8 cellular contexts compared by ENCODE assay signal in genomic region chr10:28302012-28302667, GRCh38. TPM values are rescaled to one million over a fixed set of nuclear protein-coding genes. Genes with fewer than 3 reads are reported as not detected.
DNase-seq lines count a peak whose midpoint lies in the region; ATAC-seq and TF ChIP-seq lines count a peak whose summit lies in the region.

No MANE protein-coding gene starts in this region.

- no peak for ATAC-seq in HG02885 (IDR thresholded peaks at IDR 0.05; ENCODE audit: poor library complexity, unreplicated experiment)
- ATAC-seq in HG02623 (IDR thresholded peaks at IDR 0.05; ENCODE audit: unreplicated experiment): no peak
- no peak for ATAC-seq in HG03025 (IDR thresholded peaks at IDR 0.05; ENCODE audit: low FRiP score, unreplicated experiment)

- H3K4me3 ChIP-seq in AG04450 (ENCODE audit: low read depth, low read length) (peak overlapping the region; percentile 65), H7 (ENCODE audit: insufficient read depth, low read depth, low read length) (peak overlapping the region; percentile 83), SU-DHL-6 (ENCODE audit: insufficient read depth, low read length, poor library complexity, severe bottlenecking) (peak overlapping the region; percentile 83), fibroblast of pulmonary artery (replicated peaks; ENCODE audit: low read depth, low read length) (peak overlapping the region; percentile 57)

- no peaks in the 10 kb centered on the region for H3F3A ChIP-seq in SU-DHL-6 (ENCODE audit: insufficient read depth)

- no peaks in the 10 kb centered on the region for H4K20me1 ChIP-seq in SU-DHL-6 (ENCODE audit: low read depth, low read length)

- H3K36me3 Mint-ChIP-seq in osteocyte (ENCODE audit: unreplicated experiment): peaks cover 4% of the 10 kb centered on the region

- H3K9ac ChIP-seq in SU-DHL-6 (ENCODE audit: low read length): peak overlapping the region; percentile 54

- POLR2A ChIA-PET in AG04450 (lab: Yijun Ruan, JAX): interaction anchor here (1.3 kb wide), 1 partner anchor 32 kb away, joined by 5 read pairs; no protein-coding TSS in a partner anchor

- peak overlapping the region; percentile 91 for H2AFZ ChIP-seq in SU-DHL-6 (ENCODE audit: low read depth, low read length, severe bottlenecking)

- H3K4me1 Mint-ChIP-seq in osteocyte (ENCODE audit: unreplicated experiment): peaks cover 45% of the 10 kb centered on the region

- no peaks in the 10 kb centered on the region for H3K9me3 Mint-ChIP-seq in osteocyte (ENCODE audit: unreplicated experiment)

- no peak for TF ChIP-seq CTCF in AG04450 (IDR thresholded peaks at IDR 0.05; ENCODE audit: low read depth, low read length)
- TF ChIP-seq CTCF in SU-DHL-6 (IDR thresholded peaks at IDR 0.05; ENCODE audit: insufficient read depth, low read length, poor library complexity, severe bottlenecking): no peak
- TF ChIP-seq CTCF in fibroblast of pulmonary artery (IDR thresholded peaks at IDR 0.05; ENCODE audit: low read length, missing control alignments): no peak
- TF ChIP-seq CTCF in osteocyte (IDR thresholded peaks at IDR 0.05): no peak

- no peaks in the 10 kb centered on the region for H3K9me2 ChIP-seq in SU-DHL-6 (replicated peaks; ENCODE audit: insufficient read depth, low read length)

- peak overlapping the region; percentile 91 for H3K4me2 ChIP-seq in SU-DHL-6 (ENCODE audit: low read depth, low read length, poor library complexity, severe bottlenecking)

- H3K27me3 ChIP-seq in AG04450 (ENCODE audit: control insufficient read depth, insufficient read depth, low read length) (peaks cover 37% of the 10 kb centered on the region), H7 (ENCODE audit: control insufficient read depth, insufficient read depth, low read length) (peaks cover 14% of the 10 kb centered on the region), SU-DHL-6 (ENCODE audit: low read length) (no peaks in the 10 kb centered on the region)

- CTCF ChIA-PET in AG04450 (lab: Charles Lee): interaction anchor here (0.6 to 2.8 kb wide), 5 partner anchors 14 to 582 kb away, joined by 3 to 14 read pairs (median 6); no protein-coding TSS in a partner anchor

- peaks cover 31% of the 10 kb centered on the region for H3K27me3 Mint-ChIP-seq in osteocyte (ENCODE audit: unreplicated experiment)

- H3K27ac ChIP-seq in AG04450 (ENCODE audit: low read depth, low read length): no peak overlapping the region
- no peak overlapping the region for H3K27ac ChIP-seq in SU-DHL-6 (ENCODE audit: low read depth, low read length)

- no peaks in the 10 kb centered on the region for H3K36me3 ChIP-seq in H7 (replicated peaks; ENCODE audit: control insufficient read depth, insufficient read depth, low read length)
- H3K36me3 ChIP-seq in SU-DHL-6 (ENCODE audit: low read length): no peaks in the 10 kb centered on the region

- H3K9me3 ChIP-seq in AG04450 (ENCODE audit: control insufficient read depth, insufficient read depth, low read length): no peaks in the 10 kb centered on the region
- H3K9me3 ChIP-seq in SU-DHL-6 (ENCODE audit: insufficient read depth, low read length): no peaks in the 10 kb centered on the region

- H3K27ac Mint-ChIP-seq in osteocyte (ENCODE audit: unreplicated experiment): peak overlapping the region; percentile 69

- no peaks in the 10 kb centered on the region for H3K79me2 ChIP-seq in SU-DHL-6 (ENCODE audit: insufficient read depth, low read length)

- H3K4me3 Mint-ChIP-seq in osteocyte (ENCODE audit: unreplicated experiment): peak overlapping the region; percentile 88

- DNase-seq in AG04450 (ENCODE audit: low read depth, low spot score): no peak
- peak; percentile 55 for DNase-seq in H7
- DNase-seq in fibroblast of pulmonary artery (ENCODE audit: low read depth): peak; percentile 22
- DNase-seq in osteocyte (ENCODE audit: extremely low spot score, unreplicated experiment): peak; percentile 86

RNA-seq across cellular contexts. Expression of gene MPP7, which starts 0.7 kb away (rescaled TPM):
- 0.61 and 0.94 TPM in 2 replicates for polyA plus RNA-seq in AG04450 (2011; rRNA removed)
- 1.2 and 2.3 TPM in 2 replicates for polyA minus RNA-seq in AG04450 (2011; rRNA and poly(A)+ RNA removed)
- total RNA-seq in H7 (2014; rRNA removed; shearing (Covaris generic)): 2.1 and 3.9 TPM in 2 replicates
- total RNA-seq in osteocyte: 37.4 and 41.9 TPM in 2 replicates
